Comparison of ENCODE assay signal across 1 cellular context in genomic region chr16:71467810-71468209, GRCh38.
TF ChIP-seq lines count a peak whose summit lies in the region.

No MANE protein-coding gene starts in this region.

TF ChIP-seq in HepG2, 621 proteins besides CTCF, POLR2A, EP300 and RAD21 (continued from another document and continues in another):
- TF ChIP-seq BCL6 (CRISPR knock-in tag; IDR thresholded peaks at IDR 0.05) (peak; percentile 58; the same call in 1 of the 2 replicates), CC2D1A (CRISPR knock-in tag; IDR thresholded peaks at IDR 0.05) (no peak), RNF2 (conservative IDR thresholded peaks at IDR 0.05; ENCODE audit: low read depth) (no peak), ZNF782 (CRISPR knock-in tag; IDR thresholded peaks at IDR 0.05; ENCODE audit: borderline replicate concordance) (peak; percentile 76; the same call in 1 of the 2 replicates), FOXC1 (CRISPR knock-in tag; IDR thresholded peaks at IDR 0.05; ENCODE audit: borderline replicate concordance) (no peak; the same call in 1 of the 2 replicates), CBX5 (CRISPR knock-in tag; IDR thresholded peaks at IDR 0.05; ENCODE audit: borderline replicate concordance) (no peak), MIXL1 (CRISPR knock-in tag; IDR thresholded peaks at IDR 0.05) (peak; percentile 88), MLXIP (CRISPR knock-in tag; IDR thresholded peaks at IDR 0.05; ENCODE audit: borderline replicate concordance) (peak; percentile 91), ZNF775 (CRISPR knock-in tag; IDR thresholded peaks at IDR 0.05; ENCODE audit: borderline replicate concordance) (0 out of 2 replicates have a peak, but pooled peaks have one; percentile 82), ATAD3A (CRISPR knock-in tag; IDR thresholded peaks at IDR 0.05) (peak; percentile 93), USF2 (IDR thresholded peaks at IDR 0.05; ENCODE audit: low read depth, low read length) (no peak), USF2 (CRISPR knock-in tag; IDR thresholded peaks at IDR 0.05; ENCODE audit: borderline replicate concordance) (no peak), HINFP (CRISPR knock-in tag; IDR thresholded peaks at IDR 0.05; ENCODE audit: low read depth) (peak; percentile 90), YEATS4 (CRISPR knock-in tag; IDR thresholded peaks at IDR 0.05; ENCODE audit: borderline replicate concordance) (0 out of 2 replicates have a peak, but pooled peaks have one; percentile 30), CEBPZ (IDR thresholded peaks at IDR 0.05; ENCODE audit: low read length) (no peak), ZBTB38 (CRISPR knock-in tag; IDR thresholded peaks at IDR 0.05) (peak; percentile 65; the same call in 1 of the 2 replicates), ZBTB49 (CRISPR knock-in tag; IDR thresholded peaks at IDR 0.05; ENCODE audit: borderline replicate concordance) (peak; percentile 97), IKZF4 (CRISPR knock-in tag; IDR thresholded peaks at IDR 0.05; ENCODE audit: borderline replicate concordance, low read depth, not compliant biosample characterization) (no peak), STAT6 (CRISPR knock-in tag; IDR thresholded peaks at IDR 0.05; ENCODE audit: borderline replicate concordance) (no peak), ZNF720 (CRISPR knock-in tag; IDR thresholded peaks at IDR 0.05) (peak; percentile 96), ZNF747 (CRISPR knock-in tag; IDR thresholded peaks at IDR 0.05; ENCODE audit: borderline replicate concordance) (peak; percentile 79), PBX2 (CRISPR knock-in tag; IDR thresholded peaks at IDR 0.05) (no peak), MTA3 (CRISPR knock-in tag; IDR thresholded peaks at IDR 0.05) (0 out of 2 replicates have a peak, but pooled peaks have one; percentile 84), GPBP1L1 (CRISPR knock-in tag; IDR thresholded peaks at IDR 0.05) (no peak), TFDP2 (CRISPR knock-in tag; IDR thresholded peaks at IDR 0.05) (no peak), TBP (CRISPR knock-in tag; IDR thresholded peaks at IDR 0.05) (no peak), DNMT3B (CRISPR knock-in tag; conservative IDR thresholded peaks at IDR 0.05) (peak; percentile 100), AFF4 (CRISPR knock-in tag; IDR thresholded peaks at IDR 0.05) (0 out of 2 replicates have a peak, but pooled peaks have one; percentile 50)
